Comparison of ENCODE assay signal across 28 cellular contexts in the genomic region with DNA sequence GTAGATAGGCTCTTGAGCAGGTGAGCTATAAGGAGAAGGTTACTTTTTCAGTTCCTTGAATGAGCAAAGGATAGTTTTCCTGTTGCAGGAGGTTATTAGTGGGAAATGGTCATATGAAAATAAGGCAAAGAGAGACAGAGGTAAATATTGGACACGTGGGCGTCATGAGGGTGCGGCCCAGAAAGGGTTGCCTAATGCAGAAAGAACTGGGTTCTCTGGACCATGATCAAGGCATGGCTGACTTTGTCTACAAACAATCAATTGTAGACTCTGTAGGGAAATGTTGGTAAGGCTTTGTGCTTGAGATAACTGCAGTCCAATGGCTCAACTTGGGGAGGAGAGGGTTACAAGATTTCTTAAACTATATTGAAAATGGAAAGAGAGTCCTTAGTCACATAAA.
"Had no signal": no experiment of that assay in that cellular context is flagged by ENCODE, and none has a peak within 500 bp of the region (broad histone marks: within the 10 kb centered on the region; RNA-seq: fewer than 3 reads in every experiment).

No MANE protein-coding gene starts in this region.

- H3K4me3 ChIP-seq: colonic mucosa, coronary artery, dorsolateral prefrontal cortex, esophagus muscularis mucosa, esophagus squamous epithelium, gastrocnemius medialis, gastroesophageal sphincter, heart left ventricle, heart right ventricle had no signal

- H3K27ac ChIP-seq: colonic mucosa, coronary artery, dorsolateral prefrontal cortex, epithelial cell of prostate, esophagus muscularis mucosa, esophagus squamous epithelium, foreskin keratinocyte, gastrocnemius medialis, gastroesophageal sphincter, heart left ventricle, heart right ventricle had no signal

- H3K9me3 ChIP-seq: colonic mucosa, esophagus muscularis mucosa, esophagus squamous epithelium, gastrocnemius medialis, gastroesophageal sphincter, heart left ventricle, heart right ventricle had no signal

- FAIRE-seq: colon, endometrium, endothelial cell of umbilical vein, frontal cortex had no signal

- ATAC-seq: effector memory CD8-positive, alpha-beta T cell; esophagus mucosa; foreskin keratinocyte; gastrocnemius medialis; gastroesophageal sphincter; heart left ventricle had no signal

- H3K27me3 ChIP-seq: colonic mucosa, esophagus muscularis mucosa, esophagus squamous epithelium, foreskin keratinocyte, gastrocnemius medialis, gastroesophageal sphincter, heart left ventricle, heart right ventricle had no signal

- DNase-seq: colonic mucosa; cortex of kidney; dermis blood vessel endothelial cell; effector CD4-positive, alpha-beta T cell; effector CD8-positive, alpha-beta T cell; effector memory CD4-positive, alpha-beta T cell; effector memory CD8-positive, alpha-beta T cell; endodermal cell; erythroblast; esophagus squamous epithelium; foreskin fibroblast; foreskin keratinocyte; foreskin melanocyte; gastrocnemius medialis; glutamatergic neuron; head of caudate nucleus; heart left ventricle had no signal

- H3K4me1 ChIP-seq: colonic mucosa, esophagus muscularis mucosa, esophagus squamous epithelium, foreskin keratinocyte, gastrocnemius medialis, gastroesophageal sphincter, heart left ventricle, heart right ventricle had no signal

- H3K36me3 ChIP-seq: colonic mucosa, esophagus muscularis mucosa, esophagus squamous epithelium, gastrocnemius medialis, gastroesophageal sphincter, heart left ventricle, heart right ventricle had no signal
